In the genomic region with DNA sequence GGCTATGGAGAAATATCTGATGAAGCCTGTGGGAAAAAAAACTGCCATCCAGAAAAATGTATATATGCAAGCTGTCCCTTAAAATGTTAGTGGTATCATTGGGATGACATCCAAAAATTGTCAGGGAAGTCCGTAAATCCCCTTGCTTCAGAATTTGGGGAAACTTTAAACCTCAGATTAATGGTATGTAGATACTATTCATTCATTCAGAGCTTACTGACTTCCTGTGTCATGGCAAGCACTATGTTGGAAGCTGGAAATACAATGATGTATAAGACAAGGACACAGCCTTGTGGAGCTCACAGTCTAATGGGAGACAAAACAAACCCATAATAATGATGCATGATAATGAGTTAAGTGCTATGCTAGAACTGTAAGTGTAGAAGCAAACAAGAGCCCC, we compare ENCODE assay signal across 2 cellular contexts.
TF ChIP-seq lines count a peak whose summit lies in the region.

No MANE protein-coding gene starts in this region.

TF ChIP-seq in liver, 16 proteins besides CTCF, POLR2A, EP300 and RAD21:
- TF ChIP-seq HNF4A (conservative IDR thresholded peaks at IDR 0.05) (no peak), YY1 (IDR thresholded peaks at IDR 0.05) (no peak), REST (IDR thresholded peaks at IDR 0.05) (no peak), FOXA1 (IDR thresholded peaks at IDR 0.05) (no peak)

TF ChIP-seq in HepG2, 621 proteins besides CTCF, POLR2A, EP300 and RAD21:
- TF ChIP-seq, protein P1, sequence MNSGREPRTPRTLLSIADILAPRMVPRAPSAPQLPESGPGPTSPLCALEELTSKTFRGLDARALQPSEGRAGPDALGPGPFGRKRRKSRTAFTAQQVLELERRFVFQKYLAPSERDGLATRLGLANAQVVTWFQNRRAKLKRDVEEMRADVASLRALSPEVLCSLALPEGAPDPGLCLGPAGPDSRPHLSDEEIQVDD (CRISPR knock-in tag; IDR thresholded peaks at IDR 0.05; ENCODE audit: borderline replicate concordance) = no peak
- no peak for TF ChIP-seq ZNF136 (CRISPR knock-in tag; IDR thresholded peaks at IDR 0.05; ENCODE audit: low read depth)
